In the genomic region with DNA sequence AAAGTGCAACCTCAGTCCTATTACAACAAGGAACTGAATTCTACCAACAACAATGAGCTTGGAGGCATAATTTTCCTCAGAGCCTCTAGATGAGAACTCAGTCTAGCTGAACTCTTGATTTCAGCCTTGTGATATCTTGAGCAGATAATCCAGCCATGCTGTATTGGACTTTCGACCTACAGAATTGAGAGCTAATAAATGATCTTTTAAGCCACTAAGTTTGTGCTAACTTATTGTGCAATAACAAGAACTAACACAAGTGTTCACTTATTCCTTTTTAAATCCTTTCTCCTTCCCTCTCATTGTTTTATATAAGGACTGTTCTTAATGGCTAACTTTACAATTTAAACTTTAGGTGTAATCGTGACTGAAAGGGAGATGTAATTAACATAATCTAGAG, we compare ENCODE assay signal across 1 cellular context.
TF ChIP-seq lines count a peak whose summit lies in the region.

No MANE protein-coding gene starts in this region.

TF ChIP-seq in H1, 55 proteins besides CTCF, POLR2A, EP300 and RAD21 (continued from another document):
- TF ChIP-seq CHD7 (IDR thresholded peaks at IDR 0.05; ENCODE audit: insufficient replicate concordance, low read length) = no peak
